Comparison of ENCODE assay signal across 8 cellular contexts in the genomic region with DNA sequence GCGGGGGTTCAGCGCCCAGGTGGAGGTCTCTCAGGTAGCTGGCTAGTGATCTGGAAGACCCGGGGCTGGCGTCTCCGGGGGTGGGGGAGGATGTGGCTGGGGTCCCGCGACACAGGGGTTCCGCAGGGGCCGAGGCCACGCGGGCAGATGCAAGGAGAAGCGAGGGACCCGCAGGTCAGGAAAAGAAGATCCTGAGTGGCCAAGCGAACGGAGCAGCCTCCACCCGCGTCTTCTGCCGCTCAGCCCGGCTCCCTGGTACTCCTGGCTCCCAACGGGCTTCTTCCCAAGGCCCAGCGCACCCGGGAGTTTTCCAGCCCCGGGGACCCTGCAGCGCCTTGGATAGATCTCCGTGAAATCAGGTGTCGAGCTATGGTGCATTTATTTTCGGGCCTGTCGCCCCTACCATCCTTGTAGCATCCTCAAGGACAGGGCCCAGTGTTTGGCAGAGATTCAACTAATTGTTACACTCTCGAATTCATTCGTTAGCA. TPM values are rescaled to one million over a fixed set of nuclear protein-coding genes. Genes with fewer than 3 reads are reported as not detected.
DNase-seq lines count a peak whose midpoint lies in the region; ATAC-seq and TF ChIP-seq lines count a peak whose summit lies in the region.

No MANE protein-coding gene starts in this region.

- peaks cover 13% of the 10 kb centered on the region for H4K20me1 ChIP-seq in GM23338 (replicated peaks; ENCODE audit: insufficient read depth)
- peaks cover 31% of the 10 kb centered on the region for H4K20me1 ChIP-seq in SK-N-SH (ENCODE audit: insufficient read depth)

- TF ChIP-seq CTCF in GM23338 (conservative IDR thresholded peaks at IDR 0.05; ENCODE audit: low read depth in 2 of 2), result no peak
- TF ChIP-seq CTCF in SK-N-SH (IDR thresholded peaks at IDR 0.05), result no peak
- TF ChIP-seq CTCF in fibroblast of the aortic adventitia (IDR thresholded peaks at IDR 0.05; ENCODE audit: insufficient read depth, low read length), result no peak
- no peak for TF ChIP-seq CTCF in parathyroid adenoma (IDR thresholded peaks at IDR 0.05)

- CTCF ChIA-PET in SK-N-SH (lab: Yijun Ruan, JAX), result no interaction called here

- H3K27me3 ChIP-seq in GM23338 (ENCODE audit: insufficient read depth) (no peaks in the 10 kb centered on the region), SK-N-SH (ENCODE audit: insufficient read depth) (no peaks in the 10 kb centered on the region), parathyroid adenoma (ENCODE audit: control insufficient read depth, insufficient read depth, low read length) (no peaks in the 10 kb centered on the region)

- peaks cover 7% of the 10 kb centered on the region for H3K27me3 Mint-ChIP-seq in GM23338 (ENCODE audit: insufficient read depth, low read depth, poor library complexity)

- H3K9me2 ChIP-seq in GM23338 (ENCODE audit: insufficient read depth) (no peaks in the 10 kb centered on the region), SK-N-SH (no peaks in the 10 kb centered on the region)

- H3K36me3 Mint-ChIP-seq in GM23338 (ENCODE audit: low read depth), result no peaks in the 10 kb centered on the region

- H3K27ac ChIP-seq in GM23338 (ENCODE audit: low read depth) (no peak overlapping the region), SK-N-SH (ENCODE audit: low read depth in 2 of 2, low read length in 1 of 2) (peak overlapping the region in 1 of 2 experiments; percentile 69; a peak in 2 of 4 replicates), parathyroid adenoma (peak overlapping the region; percentile 69)

- H3K9me3 ChIP-seq in SK-N-SH (no peaks in the 10 kb centered on the region), parathyroid adenoma (ENCODE audit: control insufficient read depth, low read length) (no peaks in the 10 kb centered on the region)

- H3K27ac Mint-ChIP-seq in GM23338, result no peak overlapping the region

- H3K4me1 Mint-ChIP-seq in GM23338, result peaks cover 45% of the 10 kb centered on the region

- 7% methylated on average over 18 of the region's 30 CpGs for WGBS in SK-N-SH (ENCODE audit: low lambda C conversion rate)

- ATAC-seq in GM23338, result peak; percentile 20
- ATAC-seq in HG03095 (IDR thresholded peaks at IDR 0.05; ENCODE audit: unreplicated experiment), result no peak
- ATAC-seq in GM21423 (IDR thresholded peaks at IDR 0.05; ENCODE audit: unreplicated experiment), result no peak

- peak overlapping the region; percentile 83 for H2AFZ ChIP-seq in GM23338
- H2AFZ ChIP-seq in SK-N-SH (ENCODE audit: low read depth), result peak overlapping the region; percentile 83
- peak overlapping the region; percentile 85 for H2AFZ ChIP-seq in parathyroid adenoma

- no peak for TF ChIP-seq EP300 in SK-N-SH (IDR thresholded peaks at IDR 0.05; ENCODE audit: borderline replicate concordance in 1 of 2, low read depth in 1 of 2, low read length in 1 of 2)

- H3K4me1 ChIP-seq in GM23338 (ENCODE audit: insufficient read depth) (peaks cover 40% of the 10 kb centered on the region), SK-N-SH (ENCODE audit: control insufficient read depth in 1 of 2, insufficient read depth in 2 of 2, low read depth in 1 of 2, low read length in 1 of 2) (peaks cover 15% of the 10 kb centered on the region in 2 experiments; a peak in 3 of 4 replicates), parathyroid adenoma (peaks cover 13% of the 10 kb centered on the region)

- peak overlapping the region; percentile 53; the same call in 1 of the 2 replicates for H3K9ac ChIP-seq in SK-N-SH
- no peak overlapping the region for H3K9ac ChIP-seq in parathyroid adenoma

- H3F3A ChIP-seq in GM23338 (replicated peaks; ENCODE audit: low read depth) (no peaks in the 10 kb centered on the region), SK-N-SH (replicated peaks; ENCODE audit: insufficient read depth) (peaks cover 8% of the 10 kb centered on the region)

- DNase-seq in AG08395 (ENCODE audit: low spot score) (peak; percentile 8), GM23338 (ENCODE audit: low spot score) (peak; percentile 25), SK-N-SH (no peak), fibroblast of the aortic adventitia (ENCODE audit: low read depth) (no peak), NCI-H187 (lab: John Stamatoyannopoulos, UW) (no peak)

- peak overlapping the region; percentile 81 for H3K4me2 ChIP-seq in GM23338
- H3K4me2 ChIP-seq in SK-N-SH, result peak overlapping the region; percentile 84
- peak overlapping the region; percentile 60 for H3K4me2 ChIP-seq in parathyroid adenoma (ENCODE audit: low read length)

- H3K9me3 Mint-ChIP-seq in GM23338, result no peaks in the 10 kb centered on the region; the same call in 2 of the 3 replicates

- H3K79me2 ChIP-seq in GM23338 (replicated peaks; ENCODE audit: insufficient read depth), result peaks cover 38% of the 10 kb centered on the region
- H3K79me2 ChIP-seq in SK-N-SH (ENCODE audit: insufficient read depth), result peaks cover 38% of the 10 kb centered on the region
- H3K79me2 ChIP-seq in parathyroid adenoma, result peaks cover 20% of the 10 kb centered on the region

- peak overlapping the region; percentile 61 for H3K4me3 ChIP-seq in GM23338
- H3K4me3 ChIP-seq in SK-N-SH (ENCODE audit: low read depth in 2 of 2, low read length in 1 of 2), result peak overlapping the region; percentile 72 to 92
- H3K4me3 ChIP-seq in fibroblast of the aortic adventitia (ENCODE audit: low read depth, low read length), result peak overlapping the region; percentile 78
- H3K4me3 ChIP-seq in parathyroid adenoma (ENCODE audit: low read depth, low read length), result peak overlapping the region; percentile 40

- TF ChIP-seq RAD21 in SK-N-SH (IDR thresholded peaks at IDR 0.05; ENCODE audit: low read length), result no peak

- POLR2A ChIA-PET in SK-N-SH (lab: Yijun Ruan, JAX), result interaction anchor here (0.6 to 1.7 kb wide), 5 partner anchors 12 to 1827 kb away, joined by 3 to 15 read pairs (median 4); no protein-coding TSS in a partner anchor

- peak overlapping the region; percentile 79 for H3K4me3 Mint-ChIP-seq in GM23338

- H3K36me3 ChIP-seq in GM23338 (ENCODE audit: insufficient read depth) (no peaks in the 10 kb centered on the region), SK-N-SH (replicated peaks in 1 of 2; ENCODE audit: control insufficient read depth in 1 of 2, insufficient read depth in 2 of 2, low read length in 1 of 2) (no peaks in the 10 kb centered on the region), parathyroid adenoma (ENCODE audit: control insufficient read depth, insufficient read depth, low read length) (no peaks in the 10 kb centered on the region)

TF ChIP-seq in GM23338, 12 proteins besides CTCF, POLR2A, EP300 and RAD21 (continues in another document):
- TF ChIP-seq, protein P1, sequence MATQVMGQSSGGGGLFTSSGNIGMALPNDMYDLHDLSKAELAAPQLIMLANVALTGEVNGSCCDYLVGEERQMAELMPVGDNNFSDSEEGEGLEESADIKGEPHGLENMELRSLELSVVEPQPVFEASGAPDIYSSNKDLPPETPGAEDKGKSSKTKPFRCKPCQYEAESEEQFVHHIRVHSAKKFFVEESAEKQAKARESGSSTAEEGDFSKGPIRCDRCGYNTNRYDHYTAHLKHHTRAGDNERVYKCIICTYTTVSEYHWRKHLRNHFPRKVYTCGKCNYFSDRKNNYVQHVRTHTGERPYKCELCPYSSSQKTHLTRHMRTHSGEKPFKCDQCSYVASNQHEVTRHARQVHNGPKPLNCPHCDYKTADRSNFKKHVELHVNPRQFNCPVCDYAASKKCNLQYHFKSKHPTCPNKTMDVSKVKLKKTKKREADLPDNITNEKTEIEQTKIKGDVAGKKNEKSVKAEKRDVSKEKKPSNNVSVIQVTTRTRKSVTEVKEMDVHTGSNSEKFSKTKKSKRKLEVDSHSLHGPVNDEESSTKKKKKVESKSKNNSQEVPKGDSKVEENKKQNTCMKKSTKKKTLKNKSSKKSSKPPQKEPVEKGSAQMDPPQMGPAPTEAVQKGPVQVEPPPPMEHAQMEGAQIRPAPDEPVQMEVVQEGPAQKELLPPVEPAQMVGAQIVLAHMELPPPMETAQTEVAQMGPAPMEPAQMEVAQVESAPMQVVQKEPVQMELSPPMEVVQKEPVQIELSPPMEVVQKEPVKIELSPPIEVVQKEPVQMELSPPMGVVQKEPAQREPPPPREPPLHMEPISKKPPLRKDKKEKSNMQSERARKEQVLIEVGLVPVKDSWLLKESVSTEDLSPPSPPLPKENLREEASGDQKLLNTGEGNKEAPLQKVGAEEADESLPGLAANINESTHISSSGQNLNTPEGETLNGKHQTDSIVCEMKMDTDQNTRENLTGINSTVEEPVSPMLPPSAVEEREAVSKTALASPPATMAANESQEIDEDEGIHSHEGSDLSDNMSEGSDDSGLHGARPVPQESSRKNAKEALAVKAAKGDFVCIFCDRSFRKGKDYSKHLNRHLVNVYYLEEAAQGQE (IDR thresholded peaks at IDR 0.05; ENCODE audit: unreplicated experiment), result no peak
- TF ChIP-seq CREB1 (CRISPR knock-in tag; IDR thresholded peaks at IDR 0.05; ENCODE audit: low read depth), result no peak

TF ChIP-seq in SK-N-SH, 30 proteins besides CTCF, POLR2A, EP300 and RAD21:
- TF ChIP-seq MXI1 (IDR thresholded peaks at IDR 0.05; ENCODE audit: low read depth, low read length) (peak; percentile 15), SMC3 (IDR thresholded peaks at IDR 0.05; ENCODE audit: low read depth, low read length) (no peak)

RNA-seq across cellular contexts. Expression of a gene that starts 0.7 kb away (rescaled TPM):
- total RNA-seq in GM23338 (2014; rRNA removed; shearing (Covaris generic)), result 41.0 and 45.9 TPM in 2 replicates
- polyA plus RNA-seq in GM23338 (2016; fragmentation: Nextera tagmentation; extraction: Ambion mirVana) (158 and 162 TPM in 2 replicates), SK-N-SH (2012; rRNA removed) (7.1 and 8.7 TPM in 2 replicates)
- 4.5 and 5.2 TPM in 2 replicates for polyA plus RNA-seq in SK-N-SH (2012; cell fraction: cytosol; rRNA removed)
- polyA plus RNA-seq in SK-N-SH (2012; cell fraction: nucleus; rRNA removed), result 15.3 and 23.4 TPM in 2 replicates
- 29.7 and 268 TPM in 2 replicates for total RNA-seq in fibroblast of the aortic adventitia (ENCODE audit: low replicate concordance)

Comparison
In these comparisons a context has a peak if more than half of its experiments do, and no peak if none do; other contexts are left out.
1. DNase-seq: peak in AG08395 (single experiment) and GM23338 (single experiment); none in SK-N-SH (single experiment), fibroblast of the aortic adventitia (single experiment) and NCI-H187 (0 of 2).
2. Peak in every context shown above with its lines, with median percentiles within 50 percentile points of each other: H2AFZ ChIP-seq, H3K4me2 ChIP-seq and H3K4me3 ChIP-seq.